In the genomic region with DNA sequence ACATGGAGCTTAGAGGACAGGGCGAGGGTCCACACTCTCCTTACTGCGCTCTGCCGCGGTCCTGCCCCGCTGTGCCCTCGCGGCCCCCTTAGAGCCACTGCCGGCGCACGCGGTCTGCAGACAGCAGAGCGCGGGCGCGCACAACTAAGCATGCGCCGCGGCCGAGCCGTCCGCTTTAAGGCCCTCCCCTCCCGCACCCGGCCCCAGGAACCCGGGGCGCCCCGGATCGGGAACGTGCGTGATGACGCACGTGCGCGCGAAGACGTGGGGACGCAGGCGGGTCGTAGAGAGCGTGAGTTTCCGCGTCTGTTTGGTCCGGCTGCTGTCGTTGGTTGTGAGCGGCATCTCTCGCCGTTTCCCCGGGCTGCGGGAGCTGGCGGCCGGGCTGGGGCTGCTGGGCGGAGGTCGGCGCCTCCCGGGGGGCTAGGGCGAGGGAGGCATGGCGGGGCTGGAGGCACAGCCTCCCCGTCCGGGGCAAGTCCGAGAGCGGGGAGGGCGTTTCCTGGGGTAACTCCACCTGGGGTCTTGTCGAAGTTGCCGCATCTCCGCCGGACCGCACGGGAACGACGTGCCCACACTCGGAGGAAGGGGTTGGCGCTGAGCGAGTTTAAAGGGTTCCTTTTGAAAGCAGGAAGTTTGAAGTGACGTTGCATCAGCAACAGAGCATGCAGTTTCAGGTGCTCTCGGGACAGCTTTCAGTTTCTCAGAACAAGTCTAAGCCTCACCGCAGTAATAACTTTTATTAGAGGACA, we compare ENCODE assay signal across 8 cellular contexts. TPM values are rescaled to one million over a fixed set of nuclear protein-coding genes. Genes with fewer than 3 reads are reported as not detected.
DNase-seq lines count a peak whose midpoint lies in the region; ATAC-seq and TF ChIP-seq lines count a peak whose summit lies in the region.

A gene with protein sequence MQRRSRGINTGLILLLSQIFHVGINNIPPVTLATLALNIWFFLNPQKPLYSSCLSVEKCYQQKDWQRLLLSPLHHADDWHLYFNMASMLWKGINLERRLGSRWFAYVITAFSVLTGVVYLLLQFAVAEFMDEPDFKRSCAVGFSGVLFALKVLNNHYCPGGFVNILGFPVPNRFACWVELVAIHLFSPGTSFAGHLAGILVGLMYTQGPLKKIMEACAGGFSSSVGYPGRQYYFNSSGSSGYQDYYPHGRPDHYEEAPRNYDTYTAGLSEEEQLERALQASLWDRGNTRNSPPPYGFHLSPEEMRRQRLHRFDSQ (plus strand): TSS at position 259 of the 752 bp plus-strand sequence. CDS start 28,640 bp downstream, outside the sequence.

- TF ChIP-seq POLR2A in lower leg skin (IDR thresholded peaks at IDR 0.05) = peak in 1 of 2 donors; percentile 40

- no peaks in the 10 kb centered on the region for H3K9me3 Mint-ChIP-seq in activated CD4-positive, alpha-beta memory T cell treated with anti-CD3 and anti-CD28 coated beads, Interleukin-2, amount 10 ng/mL, durations not matched to agents 7 days and 5 days

- 0 to 1% methylated on average over 18 to 36 of the region's 75 CpGs for WGBS in lower leg skin, 2 donors

- H3K36me3 Mint-ChIP-seq in activated CD4-positive, alpha-beta memory T cell treated with anti-CD3 and anti-CD28 coated beads, Interleukin-2, amount 10 ng/mL, durations not matched to agents 7 days and 5 days (ENCODE audit: low read depth) = peaks cover 48% of the 10 kb centered on the region

- peaks cover 60% of the 10 kb centered on the region for H3K4me1 Mint-ChIP-seq in activated CD4-positive, alpha-beta memory T cell treated with anti-CD3 and anti-CD28 coated beads, Interleukin-2, amount 10 ng/mL, durations not matched to agents 7 days and 5 days

- peak within 1 kb of the TSS; percentile 100 for H3K27ac Mint-ChIP-seq in activated CD4-positive, alpha-beta memory T cell treated with anti-CD3 and anti-CD28 coated beads, Interleukin-2, amount 10 ng/mL, durations not matched to agents 7 days and 5 days

- intact Hi-C loops in lower leg skin (cut with DNase I; ENCODE audit: low total_unique reads) = no loop called here

- TF ChIP-seq CTCF in C4-2B (conservative IDR thresholded peaks at IDR 0.05) (no peak), lower leg skin (IDR thresholded peaks at IDR 0.05) (no peak)

- POLR2A ChIA-PET in activated CD4-positive, alpha-beta memory T cell treated with anti-CD3 and anti-CD28 coated beads, Interleukin-2, amount 10 ng/mL, durations not matched to agents 7 days and 5 days (lab: Charles Lee) = interaction anchor here (0.9 to 3.2 kb wide), 19 partner anchors 10 to 1909 kb away, joined by 3 to 49 read pairs (median 6); a partner anchor contains a TSS

- H3K27ac ChIP-seq in C4-2B (peak within 1 kb of the TSS; percentile 91), duodenal mucosa (ENCODE audit: low read depth, low read length) (peak within 1 kb of the TSS; percentile 100)

- H3K4me1 ChIP-seq in duodenal mucosa (ENCODE audit: control insufficient read depth in 1 of 2, insufficient read depth in 2 of 2, low read length in 2 of 2) = peaks cover 19 to 31% of the 10 kb centered on the region in 2 donors

- H3K27me3 Mint-ChIP-seq in activated CD4-positive, alpha-beta memory T cell treated with anti-CD3 and anti-CD28 coated beads, Interleukin-2, amount 10 ng/mL, durations not matched to agents 7 days and 5 days = no peaks in the 10 kb centered on the region

- DNase-seq in NCI-H82 (lab: John Stamatoyannopoulos, UW) = peak; percentile 98
- DNase-seq in activated CD4-positive, alpha-beta memory T cell treated with anti-CD3 and anti-CD28 coated beads, Interleukin-2, amount 10 ng/mL, durations not matched to agents 7 days and 5 days = peak; percentile 96
- peak; percentile 90 to 98 for DNase-seq in lower leg skin (ENCODE audit: low spot score in 2 of 2)
- peak; percentile 90 to 91 for DNase-seq in stimulated activated CD4-positive, alpha-beta T cell treated with anti-CD3 and anti-CD28 coated beads, Interleukin-4, amount 100 ng/mL, for 48 hours (ENCODE audit: low read depth in 2 of 2)

- H3K36me3 ChIP-seq in duodenal mucosa (ENCODE audit: control insufficient read depth in 1 of 2, insufficient read depth in 2 of 2, low read length in 2 of 2) = peaks cover 2 to 4% of the 10 kb centered on the region in 2 donors

- H3K27me3 ChIP-seq in duodenal mucosa (ENCODE audit: control insufficient read depth in 1 of 2, insufficient read depth in 2 of 2, low read length in 2 of 2) = no peaks in the 10 kb centered on the region

- H3K4me3 Mint-ChIP-seq in activated CD4-positive, alpha-beta memory T cell treated with anti-CD3 and anti-CD28 coated beads, Interleukin-2, amount 10 ng/mL, durations not matched to agents 7 days and 5 days = peak within 1 kb of the TSS; percentile 97

- CTCF ChIA-PET in activated CD4-positive, alpha-beta memory T cell treated with anti-CD3 and anti-CD28 coated beads, Interleukin-2, amount 10 ng/mL, durations not matched to agents 7 days and 5 days (lab: Charles Lee) = interaction anchor here (1.2 to 7.6 kb wide), 4 partner anchors 10 to 44 kb away, joined by 3 to 60 read pairs (median 4); a partner anchor contains a TSS

- H3K4me3 ChIP-seq in duodenal mucosa (ENCODE audit: low read depth in 1 of 2, low read length in 2 of 2) (peak within 1 kb of the TSS; percentile 86 to 91), lower leg skin (ENCODE audit: low read depth, poor library complexity, severe bottlenecking) (peak within 1 kb of the TSS; percentile 89)

- peak within 1 kb of the TSS; percentile 97 to 98 for H3K9ac ChIP-seq in duodenal mucosa (ENCODE audit: low read depth in 1 of 2, low read length in 2 of 2)

- ATAC-seq in GM19372 (IDR thresholded peaks at IDR 0.05; ENCODE audit: low read depth, unreplicated experiment) = peak; percentile 80
- peak; percentile 70 for ATAC-seq in HG03558 (IDR thresholded peaks at IDR 0.05; ENCODE audit: extremely low read depth, unreplicated experiment)

- no peaks in the 10 kb centered on the region for H3K9me3 ChIP-seq in duodenal mucosa (ENCODE audit: control insufficient read depth in 1 of 2, low read length in 2 of 2)

RNA-seq across cellular contexts. Expression of the gene that starts here (rescaled TPM):
- 10 to 100 TPM; 38.1 to 43.0 TPM for total RNA-seq in activated CD4-positive, alpha-beta memory T cell treated with anti-CD3 and anti-CD28 coated beads, Interleukin-2, amount 10 ng/mL, durations not matched to agents 7 days and 5 days
- total RNA-seq in lower leg skin = 10 to 100 TPM in 3 of 4 donors, 1 to 10 TPM in 1; 7.8 to 28.9 (median 18.0) TPM

Comparison
In these comparisons a context has a peak if more than half of its experiments do, and no peak if none do; other contexts are left out.
1. Peak in every context shown above with its lines: DNase-seq, ATAC-seq, H3K4me3 ChIP-seq and H3K27ac ChIP-seq.